Comparison of ENCODE assay signal across 2 cellular contexts in the genomic region with DNA sequence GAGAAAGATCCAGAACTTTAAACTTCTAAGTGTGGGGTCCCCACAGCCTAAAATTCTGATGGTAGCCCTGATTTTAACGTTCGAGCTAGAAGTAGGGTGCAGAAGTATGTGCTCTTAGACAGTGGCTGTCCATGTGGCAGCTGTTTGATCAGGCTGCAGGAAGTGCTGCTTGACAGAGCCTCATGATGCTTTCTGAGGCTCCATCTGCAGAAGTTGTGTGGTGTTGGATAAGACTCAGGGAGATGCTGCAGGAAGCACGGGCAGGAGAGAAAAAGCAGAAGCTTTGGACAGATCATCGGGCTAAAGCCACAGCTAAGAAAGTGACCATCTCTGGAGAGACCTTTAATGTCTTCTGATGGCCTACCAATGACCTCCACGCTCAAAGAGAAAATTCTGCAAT.
TF ChIP-seq lines count a peak whose summit lies in the region.

No MANE protein-coding gene starts in this region.

TF ChIP-seq in GM12878, 131 proteins besides CTCF, POLR2A, EP300 and RAD21:
- no peak for TF ChIP-seq TBL1XR1 (IDR thresholded peaks at IDR 0.05; ENCODE audit: low read depth, low read length)
- no peak for TF ChIP-seq PAX5 (IDR thresholded peaks at IDR 0.05; ENCODE audit: borderline replicate concordance, low read depth, low read length)
- TF ChIP-seq EZH2 (IDR thresholded peaks at IDR 0.05; ENCODE audit: borderline replicate concordance, control insufficient read depth, low read depth, low read length) = no peak
- no peak for TF ChIP-seq ZNF384 (IDR thresholded peaks at IDR 0.05; ENCODE audit: borderline replicate concordance, low read depth, low read length)
- TF ChIP-seq, protein P1, sequence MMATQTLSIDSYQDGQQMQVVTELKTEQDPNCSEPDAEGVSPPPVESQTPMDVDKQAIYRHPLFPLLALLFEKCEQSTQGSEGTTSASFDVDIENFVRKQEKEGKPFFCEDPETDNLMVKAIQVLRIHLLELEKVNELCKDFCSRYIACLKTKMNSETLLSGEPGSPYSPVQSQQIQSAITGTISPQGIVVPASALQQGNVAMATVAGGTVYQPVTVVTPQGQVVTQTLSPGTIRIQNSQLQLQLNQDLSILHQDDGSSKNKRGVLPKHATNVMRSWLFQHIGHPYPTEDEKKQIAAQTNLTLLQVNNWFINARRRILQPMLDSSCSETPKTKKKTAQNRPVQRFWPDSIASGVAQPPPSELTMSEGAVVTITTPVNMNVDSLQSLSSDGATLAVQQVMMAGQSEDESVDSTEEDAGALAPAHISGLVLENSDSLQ (IDR thresholded peaks at IDR 0.05) = no peak
- TF ChIP-seq MXI1 (IDR thresholded peaks at IDR 0.05; ENCODE audit: low read depth, low read length) = no peak

TF ChIP-seq in HepG2, 621 proteins besides CTCF, POLR2A, EP300 and RAD21:
- TF ChIP-seq AGO1 (IDR thresholded peaks at IDR 0.05; ENCODE audit: low read depth, low read length, poor library complexity, severe bottlenecking) = no peak
- no peak for TF ChIP-seq SMAD3 (CRISPR knock-in tag; IDR thresholded peaks at IDR 0.05)
- no peak for TF ChIP-seq PHB2 (IDR thresholded peaks at IDR 0.05; ENCODE audit: partially characterized antibody)
- TF ChIP-seq, protein P2, sequence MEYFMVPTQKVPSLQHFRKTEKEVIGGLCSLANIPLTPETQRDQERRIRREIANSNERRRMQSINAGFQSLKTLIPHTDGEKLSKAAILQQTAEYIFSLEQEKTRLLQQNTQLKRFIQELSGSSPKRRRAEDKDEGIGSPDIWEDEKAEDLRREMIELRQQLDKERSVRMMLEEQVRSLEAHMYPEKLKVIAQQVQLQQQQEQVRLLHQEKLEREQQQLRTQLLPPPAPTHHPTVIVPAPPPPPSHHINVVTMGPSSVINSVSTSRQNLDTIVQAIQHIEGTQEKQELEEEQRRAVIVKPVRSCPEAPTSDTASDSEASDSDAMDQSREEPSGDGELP (IDR thresholded peaks at IDR 0.05; ENCODE audit: borderline replicate concordance, low read depth) = no peak
- TF ChIP-seq ZNF256 (CRISPR knock-in tag; conservative IDR thresholded peaks at IDR 0.05) = no peak
- no peak for TF ChIP-seq SSRP1 (CRISPR knock-in tag; IDR thresholded peaks at IDR 0.05)
- no peak for TF ChIP-seq MED1 (CRISPR knock-in tag; IDR thresholded peaks at IDR 0.05)
- TF ChIP-seq RXRB (CRISPR knock-in tag; IDR thresholded peaks at IDR 0.05; ENCODE audit: borderline replicate concordance) = no peak
TF ChIP-seq in HepG2: peak in this region for 0.
